ENCODE assay signal across 19 cellular contexts in the genomic region with DNA sequence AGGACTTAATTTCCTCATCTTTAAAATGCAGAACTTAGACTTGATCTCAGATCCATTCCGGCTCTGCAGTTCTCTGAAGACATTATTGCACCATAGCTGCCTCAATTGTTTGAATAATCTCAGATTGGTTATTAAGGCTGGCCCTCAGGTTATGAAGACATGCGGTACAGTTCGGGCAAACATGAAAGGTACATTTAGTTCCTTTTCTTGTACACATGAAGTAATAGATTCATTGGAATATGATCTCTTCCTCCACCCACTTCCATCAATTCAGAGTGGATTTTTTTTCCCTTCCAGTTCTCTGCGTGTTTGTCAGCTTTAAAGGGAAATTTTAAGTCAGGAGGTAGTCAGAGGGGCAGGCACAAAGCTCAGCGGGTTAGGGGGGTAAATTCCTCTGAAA. TPM values are rescaled to one million over a fixed set of nuclear protein-coding genes. Genes with fewer than 3 reads are reported as not detected.
DNase-seq lines count a peak whose midpoint lies in the region; ATAC-seq and TF ChIP-seq lines count a peak whose summit lies in the region.
"Had no signal": no experiment of that assay in that cellular context is flagged by ENCODE, and none has a peak within 500 bp of the region (broad histone marks: within the 10 kb centered on the region; RNA-seq: fewer than 3 reads in every experiment).

No MANE protein-coding gene starts in this region.

- H3K4me1 Mint-ChIP-seq in CD8-positive, alpha-beta memory T cell, result peaks cover 47 to 71% (median 60%) of the 10 kb centered on the region in 3 donors
- peaks cover 34 to 75% (median 61%) of the 10 kb centered on the region in 7 donors for H3K4me1 Mint-ChIP-seq in naive thymus-derived CD4-positive, alpha-beta T cell
- H3K4me1 Mint-ChIP-seq in T-cell, result peaks cover 57 to 72% (median 71%) of the 10 kb centered on the region in 3 donors

- CTCF ChIA-PET in CD8-positive, alpha-beta memory T cell (lab: Charles Lee), result no interaction called here
- CTCF ChIA-PET in naive thymus-derived CD4-positive, alpha-beta T cell (lab: Charles Lee), result interaction anchor here (0.6 to 2.1 kb wide), 3 partner anchors 10 to 128 kb away, joined by 3 to 6 read pairs (median 4); no protein-coding TSS in a partner anchor
- CTCF ChIA-PET in T-cell (lab: Charles Lee), result interaction anchor here in 1 of 2 donors (0.7 kb wide), 1 partner anchor 140 kb away, joined by 3 read pairs; no protein-coding TSS in a partner anchor

- intact Hi-C loops in naive thymus-derived CD4-positive, alpha-beta T cell (cut with micrococcal nuclease), result no loop called here

- H3K27me3 ChIP-seq in CD8-positive, alpha-beta memory T cell (ENCODE audit: insufficient read depth, low read length, poor library complexity, severe bottlenecking), result no peaks in the 10 kb centered on the region
- no peaks in the 10 kb centered on the region for H3K27me3 ChIP-seq in naive thymus-derived CD4-positive, alpha-beta T cell (ENCODE audit: control insufficient read depth in 2 of 2, insufficient read depth in 2 of 2, low read length in 2 of 2)
- H3K27me3 ChIP-seq: MG63 had no signal

- H3K36me3 ChIP-seq in CD8-positive, alpha-beta memory T cell (ENCODE audit: insufficient read depth, low read length), result peaks cover 4% of the 10 kb centered on the region
- H3K36me3 ChIP-seq in naive thymus-derived CD4-positive, alpha-beta T cell (ENCODE audit: control insufficient read depth in 2 of 3, insufficient read depth in 3 of 3, low read length in 3 of 3), result peaks cover 0 to 4% (median 0%) of the 10 kb centered on the region in 3 experiments
- H3K36me3 ChIP-seq: MG63 had no signal

- peaks cover 8% of the 10 kb centered on the region for H3K4me1 ChIP-seq in CD8-positive, alpha-beta memory T cell (ENCODE audit: insufficient read depth, low read length)
- H3K4me1 ChIP-seq in naive thymus-derived CD4-positive, alpha-beta T cell (ENCODE audit: control insufficient read depth in 2 of 2, insufficient read depth in 2 of 2, low read length in 2 of 2), result no peaks in the 10 kb centered on the region

- no peak overlapping the region for H3K4me3 Mint-ChIP-seq in CD8-positive, alpha-beta memory T cell
- H3K4me3 Mint-ChIP-seq in naive thymus-derived CD4-positive, alpha-beta T cell, result no peak overlapping the region
- H3K4me3 Mint-ChIP-seq in T-cell, result no peak overlapping the region
- H3K4me3 Mint-ChIP-seq: activated B cell treated with CpG ODN at 0.5 μM for 24 hours; activated CD8-positive, alpha-beta memory T cell treated with anti-CD3 and anti-CD28 coated beads, Interleukin-2, amount 10 ng/mL, durations not matched to agents 7 days and 5 days; T-helper 1 cell treated with Interleukin-12 subunit alpha and Interleukin-12 subunit beta and Interleukin-4 antibody, amounts not matched to agents 30 μg/mL and 1 μg/mL, for 36 hours had no signal

- POLR2A ChIA-PET in CD8-positive, alpha-beta memory T cell (lab: Charles Lee), result no interaction called here
- POLR2A ChIA-PET in naive thymus-derived CD4-positive, alpha-beta T cell (lab: Charles Lee), result interaction anchor here (0.7 to 1.0 kb wide), 2 partner anchors 43 to 46 kb away, joined by 3 read pairs; no protein-coding TSS in a partner anchor
- POLR2A ChIA-PET in T-cell (lab: Charles Lee), result interaction anchor here in 1 of 2 donors (0.6 kb wide), 1 partner anchor 556 kb away, joined by 4 read pairs; no protein-coding TSS in a partner anchor

- H3K9me3 Mint-ChIP-seq in CD8-positive, alpha-beta memory T cell, result no peaks in the 10 kb centered on the region
- no peaks in the 10 kb centered on the region for H3K9me3 Mint-ChIP-seq in naive thymus-derived CD4-positive, alpha-beta T cell
- no peaks in the 10 kb centered on the region for H3K9me3 Mint-ChIP-seq in T-cell
- H3K9me3 Mint-ChIP-seq: activated B cell treated with CpG ODN at 0.5 μM for 24 hours; T-helper 1 cell treated with Interleukin-12 subunit alpha and Interleukin-12 subunit beta and Interleukin-4 antibody, amounts not matched to agents 30 μg/mL and 1 μg/mL, for 36 hours had no signal

- H3K4me3 ChIP-seq in CD8-positive, alpha-beta memory T cell (ENCODE audit: low read length), result no peak overlapping the region
- no peak overlapping the region for H3K4me3 ChIP-seq in coronary artery
- no peak overlapping the region for H3K4me3 ChIP-seq in naive thymus-derived CD4-positive, alpha-beta T cell (ENCODE audit: low read length)
- H3K4me3 ChIP-seq: MG63 had no signal

- H3K27ac Mint-ChIP-seq in CD8-positive, alpha-beta memory T cell, result peak overlapping the region in 5 of 8 donors; percentile 12 to 63 (median 46)
- H3K27ac Mint-ChIP-seq in naive thymus-derived CD4-positive, alpha-beta T cell, result peak overlapping the region in 6 of 9 donors; percentile 30 to 81 (median 64)
- peak overlapping the region in 1 of 2 donors; percentile 44 for H3K27ac Mint-ChIP-seq in T-cell
- H3K27ac Mint-ChIP-seq: activated CD8-positive, alpha-beta memory T cell treated with anti-CD3 and anti-CD28 coated beads, Interleukin-2, amount 10 ng/mL, durations not matched to agents 7 days and 5 days; T-helper 1 cell treated with Interleukin-12 subunit alpha and Interleukin-12 subunit beta and Interleukin-4 antibody, amounts not matched to agents 30 μg/mL and 1 μg/mL, for 36 hours had no signal

- DNase-seq in CD8-positive, alpha-beta memory T cell, result no peak
- DNase-seq in coronary artery (ENCODE audit: low spot score) (peak; percentile 17), T-cell (no peak), HUDEP-2 (lab: John Stamatoyannopoulos, UW; ENCODE audit: unreplicated experiment in 76 of 76) (no peak), GM19240 (ENCODE audit: insufficient read length, low spot score) (no peak)
- no peak for DNase-seq in naive thymus-derived CD4-positive, alpha-beta T cell
- no peak for DNase-seq in stimulated activated naive CD4-positive, alpha-beta T cell (lab: John Stamatoyannopoulos, UW)
- DNase-seq: activated B cell treated with CpG ODN at 0.5 μM for 24 hours; activated CD8-positive, alpha-beta memory T cell treated with anti-CD3 and anti-CD28 coated beads, Interleukin-2, amount 10 ng/mL, durations not matched to agents 7 days and 5 days; activated naive CD4-positive, alpha-beta T cell; cortex of kidney; erythroblast; MG63; NCI-H1930; NCI-H446 treated with DMSO at 0.1 percent for 48 hours; stimulated activated CD4-positive, alpha-beta T cell treated with anti-CD3 and anti-CD28 coated beads, Interleukin-1b, Interleukin-23, amount 100 ng/mL, for 48 hours had no signal

- no peaks in the 10 kb centered on the region for H3K27me3 Mint-ChIP-seq in CD8-positive, alpha-beta memory T cell
- no peaks in the 10 kb centered on the region for H3K27me3 Mint-ChIP-seq in naive thymus-derived CD4-positive, alpha-beta T cell
- no peaks in the 10 kb centered on the region for H3K27me3 Mint-ChIP-seq in T-cell
- H3K27me3 Mint-ChIP-seq: activated B cell treated with CpG ODN at 0.5 μM for 24 hours; activated CD8-positive, alpha-beta memory T cell treated with anti-CD3 and anti-CD28 coated beads, Interleukin-2, amount 10 ng/mL, durations not matched to agents 7 days and 5 days had no signal

- H3K27ac ChIP-seq in 22Rv1 (peak overlapping the region; percentile 88), coronary artery (peak overlapping the region in 1 of 2 donors; percentile 3)
- H3K27ac ChIP-seq in CD8-positive, alpha-beta memory T cell (ENCODE audit: low read depth, low read length), result no peak overlapping the region
- no peak overlapping the region for H3K27ac ChIP-seq in naive thymus-derived CD4-positive, alpha-beta T cell (ENCODE audit: low read depth, low read length)

- TF ChIP-seq CTCF in 22Rv1 (IDR thresholded peaks at IDR 0.05) (no peak), coronary artery (IDR thresholded peaks at IDR 0.05) (no peak)

- ATAC-seq in naive thymus-derived CD4-positive, alpha-beta T cell, result no peak
- ATAC-seq in T-cell (replicated peaks in 1 of 4), result no peak
- ATAC-seq: activated CD8-positive, alpha-beta memory T cell treated with anti-CD3 and anti-CD28 coated beads, Interleukin-2, amount 10 ng/mL, durations not matched to agents 7 days and 5 days; sciatic nerve had no signal

- no peaks in the 10 kb centered on the region for H3K9me3 ChIP-seq in CD8-positive, alpha-beta memory T cell (ENCODE audit: low read length)
- no peaks in the 10 kb centered on the region for H3K9me3 ChIP-seq in naive thymus-derived CD4-positive, alpha-beta T cell (ENCODE audit: control insufficient read depth in 2 of 3, low read length in 3 of 3)
- H3K9me3 ChIP-seq: MG63 had no signal

- peaks cover 0 to 22% (median 1%) of the 10 kb centered on the region in 3 donors for H3K36me3 Mint-ChIP-seq in CD8-positive, alpha-beta memory T cell
- peaks cover 0 to 16% (median 3%) of the 10 kb centered on the region in 5 donors for H3K36me3 Mint-ChIP-seq in naive thymus-derived CD4-positive, alpha-beta T cell
- H3K36me3 Mint-ChIP-seq in T-cell, result peaks cover 4% of the 10 kb centered on the region

RNA-seq across cellular contexts. Expression of a gene that starts 28.0 kb away (rescaled TPM):
- 100 to 1,000 TPM; 171 to 179 TPM for total RNA-seq in CD8-positive, alpha-beta memory T cell
- polyA plus RNA-seq in CD8-positive, alpha-beta memory T cell, result 468 TPM
- total RNA-seq in naive thymus-derived CD4-positive, alpha-beta T cell, result 100 to 1,000 TPM in 4 of 5 experiments, 10 to 100 TPM in 1; 61.8 to 170 (median 119) TPM
- polyA plus RNA-seq in naive thymus-derived CD4-positive, alpha-beta T cell, result 100 to 1,000 TPM; 415 to 455 TPM
- 100 to 1,000 TPM in 4 of 5 donors, 10 to 100 TPM in 1; 81.6 to 156 (median 132) TPM for total RNA-seq in T-cell

RNA-seq across cellular contexts. Expression of a gene that starts 44.5 kb away (rescaled TPM):
- total RNA-seq in CD8-positive, alpha-beta memory T cell, result 10 to 100 TPM; 14.3 to 14.9 TPM
- polyA plus RNA-seq in CD8-positive, alpha-beta memory T cell, result 61.0 TPM
- total RNA-seq in naive thymus-derived CD4-positive, alpha-beta T cell, result 100 to 1,000 TPM in 4 of 5 experiments, 10 to 100 TPM in 1; 18.9 to 105 (median 102) TPM
- polyA plus RNA-seq in naive thymus-derived CD4-positive, alpha-beta T cell, result 10 to 100 TPM; 61.7 to 67.5 TPM
- 10 to 100 TPM; 77.8 to 94.7 (median 89.7) TPM for total RNA-seq in T-cell

RNA-seq across cellular contexts. Expression of a gene that starts 52.4 kb away (rescaled TPM):
- total RNA-seq in CD8-positive, alpha-beta memory T cell, result 10 to 100 TPM; 91.9 to 92.3 TPM
- 35.6 TPM for polyA plus RNA-seq in CD8-positive, alpha-beta memory T cell
- 10 to 100 TPM in 3 of 5 experiments, 1 to 10 TPM in 2; 9.6 to 40.0 (median 12.9) TPM for total RNA-seq in naive thymus-derived CD4-positive, alpha-beta T cell
- 10 to 100 TPM; 29.7 to 37.1 TPM for polyA plus RNA-seq in naive thymus-derived CD4-positive, alpha-beta T cell
- total RNA-seq in T-cell, result 10 to 100 TPM; 13.7 to 16.4 (median 14.0) TPM
